Comparison of ENCODE assay signal across 13 cellular contexts in genomic region chr17:75511270-75511609, GRCh38. TPM values are rescaled to one million over a fixed set of nuclear protein-coding genes. Genes with fewer than 3 reads are reported as not detected.
A peak's percentile ranks its signal among the peaks of the same experiment; 100 is the strongest.
DNase-seq lines count a peak whose midpoint lies in the region; ATAC-seq and TF ChIP-seq lines count a peak whose summit lies in the region.
"Had no signal": no experiment of that assay in that cellular context is flagged by ENCODE, and none has a peak within 500 bp of the region (broad histone marks: within the 10 kb centered on the region; RNA-seq: fewer than 3 reads in every experiment).

No MANE protein-coding gene starts in this region.

- TF ChIP-seq CTCF in VCaP (conservative IDR thresholded peaks at IDR 0.05) = no peak
- TF ChIP-seq CTCF in esophagus muscularis mucosa (IDR thresholded peaks at IDR 0.05) = no peak
- TF ChIP-seq CTCF in parathyroid adenoma (IDR thresholded peaks at IDR 0.05) = no peak
- no peak for TF ChIP-seq CTCF in tibial nerve (IDR thresholded peaks at IDR 0.05)

- intact Hi-C loops in esophagus muscularis mucosa (cut with DNase I) = loop anchor here (10.0 kb wide), 1 partner anchor 226 kb away; the partner anchor contains the start of gene SLC25A19

- TF ChIP-seq POLR2A in esophagus muscularis mucosa (IDR thresholded peaks at IDR 0.05; ENCODE audit: low read depth) (no peak), tibial nerve (IDR thresholded peaks at IDR 0.05) (no peak)

- peak overlapping the region; percentile 46 for H3K4me2 ChIP-seq in parathyroid adenoma (ENCODE audit: low read length)

- H2AFZ ChIP-seq in parathyroid adenoma = no peak overlapping the region

- H3K27ac ChIP-seq in VCaP (peak overlapping the region; percentile 30; the same call in 1 of the 2 replicates), esophagus muscularis mucosa (replicated peaks in 1 of 4) (peak overlapping the region; percentile 93 to 96 (median 94)), parathyroid adenoma (peak overlapping the region; percentile 89), tibial nerve (peak overlapping the region; percentile 53 to 97 (median 90))

- H3K9me3 ChIP-seq in esophagus muscularis mucosa = no peaks in the 10 kb centered on the region
- H3K9me3 ChIP-seq in parathyroid adenoma (ENCODE audit: control insufficient read depth, low read length) = no peaks in the 10 kb centered on the region
- no peaks in the 10 kb centered on the region for H3K9me3 ChIP-seq in tibial nerve

- no peak for ATAC-seq in HG03139 (IDR thresholded peaks at IDR 0.05; ENCODE audit: unreplicated experiment)
- ATAC-seq: activated CD8-positive, alpha-beta T cell treated with anti-CD3 and anti-CD28 coated beads, Interleukin-2, amount 10 ng/mL, durations not matched to agents 7 days and 5 days; T-helper 17 cell; WTC11 had no signal

- 82% methylated on average over 4 of the region's 4 CpGs for WGBS in esophagus muscularis mucosa
- WGBS in tibial nerve, 2 donors = 71 to 78% methylated on average over 4 of the region's 4 CpGs

- H3K4me3 ChIP-seq in esophagus muscularis mucosa (peak overlapping the region; percentile 92 to 98 (median 96)), parathyroid adenoma (ENCODE audit: low read depth, low read length) (no peak overlapping the region), tibial nerve (peak overlapping the region in 1 of 4 donors; percentile 98)

- H3K27me3 ChIP-seq in esophagus muscularis mucosa = no peaks in the 10 kb centered on the region
- no peaks in the 10 kb centered on the region for H3K27me3 ChIP-seq in parathyroid adenoma (ENCODE audit: control insufficient read depth, insufficient read depth, low read length)
- no peaks in the 10 kb centered on the region for H3K27me3 ChIP-seq in tibial nerve

- peaks cover 58 to 92% (median 83%) of the 10 kb centered on the region in 4 donors for H3K4me1 ChIP-seq in esophagus muscularis mucosa
- peaks cover 10% of the 10 kb centered on the region for H3K4me1 ChIP-seq in parathyroid adenoma
- peaks cover 2 to 84% (median 70%) of the 10 kb centered on the region in 4 donors for H3K4me1 ChIP-seq in tibial nerve

- H3K9ac ChIP-seq in parathyroid adenoma = no peak overlapping the region

- DNase-seq in esophagus muscularis mucosa (ENCODE audit: extremely low spot score) (no peak), tibial nerve (ENCODE audit: low spot score in 2 of 2) (no peak), hippocampal formation (lab: John Stamatoyannopoulos, UW) (no peak), HPDE6-E6E7 (ENCODE audit: extremely low spot score) (no peak)
- DNase-seq: activated CD8-positive, alpha-beta T cell treated with anti-CD3 and anti-CD28 coated beads, Interleukin-2, amount 10 ng/mL, durations not matched to agents 7 days and 5 days; activated T-cell treated with anti-CD3 and anti-CD28 coated beads, Interleukin-2, amount 50 U/mL, for 48 hours; SIG-M5; stimulated activated naive CD4-positive, alpha-beta T cell; T-helper 17 cell had no signal

- TF ChIP-seq EP300 in esophagus muscularis mucosa (IDR thresholded peaks at IDR 0.05) (no peak), tibial nerve (IDR thresholded peaks at IDR 0.05) (no peak)

- peaks cover 2% of the 10 kb centered on the region for H3K79me2 ChIP-seq in parathyroid adenoma

- peaks cover 7 to 54% (median 36%) of the 10 kb centered on the region in 4 donors for H3K36me3 ChIP-seq in esophagus muscularis mucosa
- H3K36me3 ChIP-seq in parathyroid adenoma (ENCODE audit: control insufficient read depth, insufficient read depth, low read length) = no peaks in the 10 kb centered on the region
- peaks cover 0 to 20% (median 0%) of the 10 kb centered on the region in 3 donors for H3K36me3 ChIP-seq in tibial nerve

RNA-seq across cellular contexts. Expression of gene CASKIN2, which starts 4.1 kb away (rescaled TPM):
- total RNA-seq in esophagus muscularis mucosa (10 to 100 TPM; 16.2 to 43.5 (median 35.5) TPM), tibial nerve (10 to 100 TPM; 36.0 to 59.0 (median 51.3) TPM)

RNA-seq across cellular contexts. Expression of gene TSEN54, which starts 5.1 kb away (rescaled TPM):
- total RNA-seq in esophagus muscularis mucosa = 10 to 100 TPM; 14.5 to 32.1 (median 24.1) TPM
- total RNA-seq in tibial nerve = 10 to 100 TPM; 43.3 to 84.6 (median 53.0) TPM

RNA-seq across cellular contexts. Expression of gene LLGL2, which starts 14.3 kb away (rescaled TPM):
- total RNA-seq in esophagus muscularis mucosa (10 to 100 TPM in 2 of 4 donors, 1 to 10 TPM in 2; 6.1 to 12.3 (median 9.1) TPM), tibial nerve (10 to 100 TPM in 1 of 4 donors, 1 to 10 TPM in 3; 8.4 to 18.4 (median 8.8) TPM)

RNA-seq across cellular contexts. Expression of gene TMEM94, which starts 54.8 kb away (rescaled TPM):
- 10 to 100 TPM; 35.3 to 71.4 (median 46.3) TPM for total RNA-seq in esophagus muscularis mucosa
- 10 to 100 TPM; 84.3 to 95.1 (median 89.9) TPM for total RNA-seq in tibial nerve

Comparison
In these comparisons a context has a peak if more than half of its experiments do, and no peak if none do; other contexts are left out.
1. H3K27ac ChIP-seq: peak in every context shown above with its lines; median percentile 94 in esophagus muscularis mucosa; 90 in tibial nerve; 89 in parathyroid adenoma; 30 in VCaP.